ENCODE assay signal across 9 cellular contexts in genomic region chr17:9661027-9661426, GRCh38. TPM values are rescaled to one million over a fixed set of nuclear protein-coding genes. Genes with fewer than 3 reads are reported as not detected.
"Had no signal": no experiment of that assay in that cellular context is flagged by ENCODE, and none has a peak within 500 bp of the region (broad histone marks: within the 10 kb centered on the region; RNA-seq: fewer than 3 reads in every experiment).

No MANE protein-coding gene starts in this region.

- FAIRE-seq: H54, K562 had no signal

- H3K4me3 ChIP-seq: GM23248, K562 had no signal

- H2AFZ ChIP-seq: GM23248 had no signal

- H3K9ac ChIP-seq: GM23248 had no signal

- H3K4me1 Mint-ChIP-seq: H9 had no signal

- DNase-seq: GM23248, GOT3, H9, HCEC 1CT, IMR-90, KG1 had no signal

- H3K27ac ChIP-seq: GM23248, HL-60 had no signal

- H3K4me3 Mint-ChIP-seq: H9 had no signal

- ATAC-seq: K562 had no signal

- H3K27ac Mint-ChIP-seq: H9 had no signal

RNA-seq across cellular contexts. Expression of gene USP43, which starts 15.7 kb away (rescaled TPM):
- total RNA-seq: GM23248, IMR-90 had no signal
- polyA plus RNA-seq: IMR-90 had no signal
